4 cellular contexts compared by ENCODE assay signal in the genomic region with DNA sequence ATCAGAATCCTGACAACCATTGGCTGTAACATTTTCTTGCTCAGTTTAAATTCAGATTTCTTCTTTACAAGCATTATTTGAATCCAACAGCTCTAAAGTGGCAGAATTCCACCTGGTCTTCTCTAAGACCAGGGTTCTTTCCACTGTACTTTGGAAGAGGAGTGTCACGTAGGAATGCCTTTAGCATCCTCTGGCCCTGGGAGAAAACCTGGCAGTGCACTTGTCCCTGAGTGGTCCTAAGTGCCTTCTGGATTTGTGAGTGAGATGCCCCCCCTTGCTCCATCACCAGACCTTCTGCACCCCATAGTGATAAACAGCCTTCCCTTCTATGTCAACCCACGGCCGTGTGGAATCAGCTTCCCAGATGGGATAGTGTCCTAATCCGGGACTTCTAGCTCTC. TPM values are rescaled to one million over a fixed set of nuclear protein-coding genes. Genes with fewer than 3 reads are reported as not detected.
"Had no signal": no experiment of that assay in that cellular context is flagged by ENCODE, and none has a peak within 500 bp of the region (broad histone marks: within the 10 kb centered on the region; RNA-seq: fewer than 3 reads in every experiment).

No MANE protein-coding gene starts in this region.

- H3K4me3 ChIP-seq: GM12878 had no signal

- DNase-seq: GDM1, GF-D8 had no signal

- ATAC-seq: GM12878 had no signal

RNA-seq across cellular contexts. Expression of gene NHLH2, which starts 57.1 kb away (rescaled TPM):
- total RNA-seq: G401, GM12878 had no signal
